12 cellular contexts compared by ENCODE assay signal in genomic region chr18:51342815-51343214, GRCh38.
A peak's percentile ranks its signal among the peaks of the same experiment; 100 is the strongest.
DNase-seq lines count a peak whose midpoint lies in the region; ATAC-seq and TF ChIP-seq lines count a peak whose summit lies in the region.
"Had no signal": no experiment of that assay in that cellular context is flagged by ENCODE, and none has a peak within 500 bp of the region (broad histone marks: within the 10 kb centered on the region; RNA-seq: fewer than 3 reads in every experiment).

No MANE protein-coding gene starts in this region.

- no peak overlapping the region for H3K27ac Mint-ChIP-seq in activated naive CD8-positive, alpha-beta T cell treated with anti-CD3 and anti-CD28 coated beads, Interleukin-2, amount 50 U/mL, for 24 hours
- H3K27ac Mint-ChIP-seq in natural killer cell, result no peak overlapping the region
- H3K27ac Mint-ChIP-seq: CD4-positive, alpha-beta T cell; endodermal cell had no signal

- intact Hi-C loops in natural killer cell (cut with micrococcal nuclease), result no loop called here

- H3K4me3 Mint-ChIP-seq in activated naive CD8-positive, alpha-beta T cell treated with anti-CD3 and anti-CD28 coated beads, Interleukin-2, amount 50 U/mL, for 24 hours, result no peak overlapping the region
- H3K4me3 Mint-ChIP-seq in natural killer cell, result no peak overlapping the region
- H3K4me3 Mint-ChIP-seq: CD4-positive, alpha-beta T cell; endodermal cell had no signal

- H3K27me3 Mint-ChIP-seq in activated naive CD8-positive, alpha-beta T cell treated with anti-CD3 and anti-CD28 coated beads, Interleukin-2, amount 50 U/mL, for 24 hours, result peaks cover 13% of the 10 kb centered on the region
- peaks cover 7 to 9% of the 10 kb centered on the region in 2 donors for H3K27me3 Mint-ChIP-seq in natural killer cell (ENCODE audit: low read depth in 2 of 2)

- H3K36me3 Mint-ChIP-seq in activated naive CD8-positive, alpha-beta T cell treated with anti-CD3 and anti-CD28 coated beads, Interleukin-2, amount 50 U/mL, for 24 hours (ENCODE audit: low read depth), result no peaks in the 10 kb centered on the region
- H3K36me3 Mint-ChIP-seq in natural killer cell, result no peaks in the 10 kb centered on the region

- DNase-seq in DMS 273 (lab: John Stamatoyannopoulos, UW; ENCODE audit: unreplicated experiment) (peak; percentile 44), H4 (ENCODE audit: low spot score) (peak; percentile 93), natural killer cell (no peak), GF-D8 (lab: John Stamatoyannopoulos, UW) (no peak), NCI-H146 (lab: John Stamatoyannopoulos, UW) (no peak), NCI-H2081 (lab: John Stamatoyannopoulos, UW) (no peak)
- DNase-seq in activated naive CD8-positive, alpha-beta T cell treated with anti-CD3 and anti-CD28 coated beads, Interleukin-2, amount 50 U/mL, for 24 hours, result peak; percentile 7
- DNase-seq: CD4-positive, alpha-beta T cell; endodermal cell; NCI-H2029; stomach had no signal

- H3K4me1 Mint-ChIP-seq in activated naive CD8-positive, alpha-beta T cell treated with anti-CD3 and anti-CD28 coated beads, Interleukin-2, amount 50 U/mL, for 24 hours, result no peaks in the 10 kb centered on the region
- peaks cover 4 to 5% of the 10 kb centered on the region in 2 donors for H3K4me1 Mint-ChIP-seq in natural killer cell
- H3K4me1 Mint-ChIP-seq: endodermal cell had no signal

- TF ChIP-seq CTCF in natural killer cell (IDR thresholded peaks at IDR 0.05), result no peak

- H3K9me3 Mint-ChIP-seq in activated naive CD8-positive, alpha-beta T cell treated with anti-CD3 and anti-CD28 coated beads, Interleukin-2, amount 50 U/mL, for 24 hours, result no peaks in the 10 kb centered on the region
- H3K9me3 Mint-ChIP-seq in natural killer cell, result no peaks in the 10 kb centered on the region
- H3K9me3 Mint-ChIP-seq: CD4-positive, alpha-beta T cell; endodermal cell had no signal

- ATAC-seq in activated naive CD8-positive, alpha-beta T cell treated with anti-CD3 and anti-CD28 coated beads, Interleukin-2, amount 50 U/mL, for 24 hours, result peak; percentile 65
- ATAC-seq in natural killer cell (peak in 2 of 3 donors; percentile 52), HG02588 (IDR thresholded peaks at IDR 0.05; ENCODE audit: unreplicated experiment) (no peak)

Comparison
In these comparisons a context has a peak if more than half of its experiments do, and no peak if none do; other contexts are left out.
1. DNase-seq: peak in DMS 273 (single experiment), H4 (single experiment) and activated naive CD8-positive, alpha-beta T cell treated with anti-CD3 and anti-CD28 coated beads, Interleukin-2, amount 50 U/mL, for 24 hours (single experiment); none in natural killer cell (single experiment), GF-D8 (single experiment), NCI-H146 (single experiment) and NCI-H2081 (0 of 2).